9 cellular contexts compared by ENCODE assay signal in genomic region chr6:106448000-106448426, GRCh38.
DNase-seq lines count a peak whose midpoint lies in the region; ATAC-seq and TF ChIP-seq lines count a peak whose summit lies in the region.
"Had no signal": no experiment of that assay in that cellular context is flagged by ENCODE, and none has a peak within 500 bp of the region (broad histone marks: within the 10 kb centered on the region; RNA-seq: fewer than 3 reads in every experiment).

No MANE protein-coding gene starts in this region.

- intact Hi-C loops in head of caudate nucleus (cut with DNase I), result loop anchor here (5.0 to 10.0 kb wide), 2 partner anchors 119 to 537 kb away; no protein-coding TSS in a partner anchor

- ATAC-seq in HG03521 (IDR thresholded peaks at IDR 0.05; ENCODE audit: unreplicated experiment), result no peak
- ATAC-seq: WTC11 had no signal

- no peaks in the 10 kb centered on the region for H3K9me3 Mint-ChIP-seq in activated naive CD4-positive, alpha-beta T cell treated with anti-CD3 and anti-CD28 coated beads, Interleukin-2, amount 10 ng/mL, durations not matched to agents 7 days and 5 days
- H3K9me3 Mint-ChIP-seq in type B pancreatic cell, result no peaks in the 10 kb centered on the region
- H3K9me3 Mint-ChIP-seq: WTC11 had no signal

- peak overlapping the region; percentile 58 for H3K27ac Mint-ChIP-seq in activated naive CD4-positive, alpha-beta T cell treated with anti-CD3 and anti-CD28 coated beads, Interleukin-2, amount 10 ng/mL, durations not matched to agents 7 days and 5 days
- peak overlapping the region; percentile 84 for H3K27ac Mint-ChIP-seq in type B pancreatic cell
- H3K27ac Mint-ChIP-seq: WTC11 had no signal

- TF ChIP-seq CTCF in type B pancreatic cell (conservative IDR thresholded peaks at IDR 0.05), result no peak

- CTCF ChIA-PET in activated naive CD4-positive, alpha-beta T cell treated with anti-CD3 and anti-CD28 coated beads, Interleukin-2, amount 10 ng/mL, durations not matched to agents 7 days and 5 days (lab: Charles Lee), result interaction anchor here (0.9 to 10.3 kb wide), 8 partner anchors 44 to 549 kb away, joined by 3 to 157 read pairs (median 3); no protein-coding TSS in a partner anchor

- peaks cover 17% of the 10 kb centered on the region for H3K4me1 Mint-ChIP-seq in activated naive CD4-positive, alpha-beta T cell treated with anti-CD3 and anti-CD28 coated beads, Interleukin-2, amount 10 ng/mL, durations not matched to agents 7 days and 5 days
- H3K4me1 Mint-ChIP-seq in type B pancreatic cell (ENCODE audit: unreplicated experiment), result peaks cover 30% of the 10 kb centered on the region

- H3K36me3 Mint-ChIP-seq in activated naive CD4-positive, alpha-beta T cell treated with anti-CD3 and anti-CD28 coated beads, Interleukin-2, amount 10 ng/mL, durations not matched to agents 7 days and 5 days, result no peaks in the 10 kb centered on the region
- H3K36me3 Mint-ChIP-seq in type B pancreatic cell, result no peaks in the 10 kb centered on the region
- H3K36me3 Mint-ChIP-seq: WTC11 had no signal

- H3K27me3 Mint-ChIP-seq in activated naive CD4-positive, alpha-beta T cell treated with anti-CD3 and anti-CD28 coated beads, Interleukin-2, amount 10 ng/mL, durations not matched to agents 7 days and 5 days, result peaks cover 9% of the 10 kb centered on the region
- peaks cover 3% of the 10 kb centered on the region for H3K27me3 Mint-ChIP-seq in type B pancreatic cell

- no peak overlapping the region for H3K4me3 Mint-ChIP-seq in activated naive CD4-positive, alpha-beta T cell treated with anti-CD3 and anti-CD28 coated beads, Interleukin-2, amount 10 ng/mL, durations not matched to agents 7 days and 5 days
- H3K4me3 Mint-ChIP-seq in type B pancreatic cell, result no peak overlapping the region
- H3K4me3 Mint-ChIP-seq: WTC11 had no signal

- DNase-seq in activated naive CD4-positive, alpha-beta T cell treated with anti-CD3 and anti-CD28 coated beads, Interleukin-2, amount 10 ng/mL, durations not matched to agents 7 days and 5 days, result peak; percentile 46
- no peak for DNase-seq in activated naive CD4-positive, alpha-beta T cell treated with Interleukin-2 at 50 U/mL for 16 hours
- DNase-seq in SKM-1 treated with dmso at 0.1 percent for 144 hours (lab: John Stamatoyannopoulos, UW; ENCODE audit: unreplicated experiment), result peak; percentile 96
- peak in 25 of 42 donors; percentile 3 to 48 (median 22) for DNase-seq in head of caudate nucleus
- no peak for DNase-seq in type B pancreatic cell (ENCODE audit: extremely low spot score, unreplicated experiment)
- no peak for DNase-seq in SHP77 treated with DMSO at 0.1 percent for 48 hours (lab: John Stamatoyannopoulos, UW)
- no peak for DNase-seq in effector CD8-positive, alpha-beta T cell (lab: John Stamatoyannopoulos, UW)

Comparison
In these comparisons a context has a peak if more than half of its experiments do, and no peak if none do; other contexts are left out.
1. DNase-seq: peak in activated naive CD4-positive, alpha-beta T cell treated with anti-CD3 and anti-CD28 coated beads, Interleukin-2, amount 10 ng/mL, durations not matched to agents 7 days and 5 days (single experiment), SKM-1 treated with dmso at 0.1 percent for 144 hours (single experiment) and head of caudate nucleus (25 of 42); none in activated naive CD4-positive, alpha-beta T cell treated with Interleukin-2 at 50 U/mL for 16 hours (single experiment), type B pancreatic cell (single experiment), SHP77 treated with DMSO at 0.1 percent for 48 hours (single experiment) and effector CD8-positive, alpha-beta T cell (single experiment).